Comparison of ENCODE assay signal across 21 cellular contexts in the genomic region with DNA sequence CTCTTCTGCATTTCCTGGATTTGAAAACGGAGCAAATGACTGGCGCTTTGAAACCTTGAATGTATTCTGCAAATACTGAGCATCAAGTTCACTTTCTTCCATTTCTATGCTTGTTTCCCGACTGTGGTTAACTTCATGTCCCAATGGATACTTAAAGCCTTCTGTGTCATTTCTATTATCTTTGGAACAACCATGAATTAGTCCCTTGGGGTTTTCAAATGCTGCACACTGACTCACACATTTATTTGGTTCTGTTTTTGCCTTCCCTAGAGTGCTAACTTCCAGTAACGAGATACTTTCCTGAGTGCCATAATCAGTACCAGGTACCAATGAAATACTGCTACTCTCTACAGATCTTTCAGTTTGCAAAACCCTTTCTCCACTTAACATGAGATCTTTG. TPM values are rescaled to one million over a fixed set of nuclear protein-coding genes. Genes with fewer than 3 reads are reported as not detected.
DNase-seq lines count a peak whose midpoint lies in the region; ATAC-seq and TF ChIP-seq lines count a peak whose summit lies in the region.
"Had no signal": no experiment of that assay in that cellular context is flagged by ENCODE, and none has a peak within 500 bp of the region (broad histone marks: within the 10 kb centered on the region; RNA-seq: fewer than 3 reads in every experiment).

No MANE protein-coding gene starts in this region.

- no peak for ATAC-seq in thoracic aorta (ENCODE audit: insufficient number of reproducible peaks, low FRiP score, low read depth)
- ATAC-seq in HG02678 (IDR thresholded peaks at IDR 0.05; ENCODE audit: unreplicated experiment) = no peak
- ATAC-seq: HCT116, heart left ventricle had no signal

- peaks cover 24 to 42% of the 10 kb centered on the region in 2 donors for H3K4me1 ChIP-seq in thoracic aorta (ENCODE audit: control insufficient read depth in 1 of 2, low read depth in 2 of 2)
- peaks cover 0 to 4% (median 0%) of the 10 kb centered on the region in 4 donors for H3K4me1 ChIP-seq in tibial nerve

- no peak for TF ChIP-seq EP300 in tibial nerve (IDR thresholded peaks at IDR 0.05)

- H3K36me3 ChIP-seq in thoracic aorta (no peaks in the 10 kb centered on the region), tibial nerve (peaks cover 0 to 21% (median 0%) of the 10 kb centered on the region in 3 donors)

- DNase-seq in EH (ENCODE audit: low read depth) = peak; percentile 47
- peak; percentile 12 for DNase-seq in amniotic epithelial cell (ENCODE audit: low read depth)
- peak; percentile 29 for DNase-seq in fibroblast of the aortic adventitia (ENCODE audit: low read depth)
- DNase-seq in thoracic aorta (ENCODE audit: low spot score) = no peak
- no peak for DNase-seq in NCI-H2029 treated with DMSO at 0.1 percent for 48 hours (lab: John Stamatoyannopoulos, UW)
- no peak for DNase-seq in tibial nerve (ENCODE audit: low spot score in 2 of 2)
- DNase-seq: activated CD4-positive, alpha-beta T cell treated with anti-CD3 and anti-CD28 coated beads, Interleukin-2, amount 10 ng/mL, durations not matched to agents 24 days and 14 days; activated gamma-delta T cell; AML-193; amniotic stem cell; DMS79 treated with DMSO at 0.1 percent for 48 hours; effector CD8-positive, alpha-beta T cell; heart left ventricle; Karpas-422; NCI-H1092; NCI-H2081; NCI-H524; stimulated activated CD4-positive, alpha-beta T cell treated with anti-CD3 and anti-CD28 coated beads, Interleukin-12 subunit alpha, Interleukin-12 subunit beta, amount 100 ng/mL, for 4 hours had no signal

- H3K27me3 ChIP-seq in thoracic aorta (replicated peaks; ENCODE audit: insufficient read depth) (no peaks in the 10 kb centered on the region), tibial nerve (no peaks in the 10 kb centered on the region)
- H3K27me3 ChIP-seq: esophagus muscularis mucosa, heart left ventricle had no signal

- H3K9me3 ChIP-seq in thoracic aorta = no peaks in the 10 kb centered on the region
- H3K9me3 ChIP-seq in tibial nerve = no peaks in the 10 kb centered on the region
- H3K9me3 ChIP-seq: esophagus muscularis mucosa, heart left ventricle had no signal

- peak overlapping the region; percentile 42 to 51 for H3K27ac ChIP-seq in thoracic aorta
- H3K27ac ChIP-seq in tibial nerve = no peak overlapping the region
- H3K27ac ChIP-seq: esophagus muscularis mucosa, heart left ventricle had no signal

- TF ChIP-seq CTCF in fibroblast of the aortic adventitia (IDR thresholded peaks at IDR 0.05; ENCODE audit: insufficient read depth, low read length) = no peak
- TF ChIP-seq CTCF in thoracic aorta (IDR thresholded peaks at IDR 0.05) = no peak
- TF ChIP-seq CTCF in tibial nerve (IDR thresholded peaks at IDR 0.05) = no peak

- TF ChIP-seq POLR2A in tibial nerve (IDR thresholded peaks at IDR 0.05) = no peak

- WGBS in tibial nerve, 2 donors = 43 to 50% methylated on average over 4 of the region's 4 CpGs

- H3K4me3 ChIP-seq in fibroblast of the aortic adventitia (ENCODE audit: low read depth, low read length) = no peak overlapping the region
- peak overlapping the region; percentile 27 for H3K4me3 ChIP-seq in thoracic aorta
- H3K4me3 ChIP-seq in tibial nerve = no peak overlapping the region
- H3K4me3 ChIP-seq: esophagus muscularis mucosa, heart left ventricle had no signal

RNA-seq across cellular contexts. Expression of a gene that starts 32.3 kb away (rescaled TPM):
- total RNA-seq in fibroblast of the aortic adventitia (ENCODE audit: low replicate concordance) = 13.0 and 44.6 TPM in 2 replicates
- total RNA-seq in thoracic aorta = 10 to 100 TPM in 1 of 2 donors, 1 to 10 TPM in 1; 8.6 to 21.1 TPM
- total RNA-seq in tibial nerve = 1 to 10 TPM; 4.6 to 9.8 (median 6.9) TPM

Comparison
In these comparisons a context has a peak if more than half of its experiments do, and no peak if none do; other contexts are left out.
1. DNase-seq: peak in EH (single experiment), amniotic epithelial cell (single experiment) and fibroblast of the aortic adventitia (single experiment); none in thoracic aorta (single experiment), NCI-H2029 treated with DMSO at 0.1 percent for 48 hours (single experiment) and tibial nerve (0 of 2).
2. H3K27ac ChIP-seq: peak in thoracic aorta (2 of 2); none in tibial nerve (0 of 4).